2 cellular contexts compared by ENCODE assay signal in genomic region chr2:51247252-51247651, GRCh38.
TF ChIP-seq lines count a peak whose summit lies in the region.

No MANE protein-coding gene starts in this region.

TF ChIP-seq in GM23338, 12 proteins besides CTCF, POLR2A, EP300 and RAD21 (continued from another document):
- TF ChIP-seq ZNF331 (CRISPR knock-in tag; IDR thresholded peaks at IDR 0.05; ENCODE audit: low read depth) (no peak), EZH2 (IDR thresholded peaks at IDR 0.05; ENCODE audit: low read depth, unreplicated experiment) (no peak), REST (IDR thresholded peaks at IDR 0.05; ENCODE audit: unreplicated experiment) (no peak), STAT1 (IDR thresholded peaks at IDR 0.05; ENCODE audit: unreplicated experiment) (no peak), CREB1 (CRISPR knock-in tag; IDR thresholded peaks at IDR 0.05; ENCODE audit: low read depth) (no peak), POLR2AphosphoS5 (IDR thresholded peaks at IDR 0.05; ENCODE audit: low read depth) (no peak), ZNF114 (CRISPR knock-in tag; IDR thresholded peaks at IDR 0.05) (no peak), EZH2phosphoT487 (IDR thresholded peaks at IDR 0.05; ENCODE audit: unreplicated experiment) (no peak), NANOG (IDR thresholded peaks at IDR 0.05; ENCODE audit: borderline replicate concordance) (no peak), ZNF462 (CRISPR knock-in tag; IDR thresholded peaks at IDR 0.05) (no peak)
- TF ChIP-seq, protein P1, sequence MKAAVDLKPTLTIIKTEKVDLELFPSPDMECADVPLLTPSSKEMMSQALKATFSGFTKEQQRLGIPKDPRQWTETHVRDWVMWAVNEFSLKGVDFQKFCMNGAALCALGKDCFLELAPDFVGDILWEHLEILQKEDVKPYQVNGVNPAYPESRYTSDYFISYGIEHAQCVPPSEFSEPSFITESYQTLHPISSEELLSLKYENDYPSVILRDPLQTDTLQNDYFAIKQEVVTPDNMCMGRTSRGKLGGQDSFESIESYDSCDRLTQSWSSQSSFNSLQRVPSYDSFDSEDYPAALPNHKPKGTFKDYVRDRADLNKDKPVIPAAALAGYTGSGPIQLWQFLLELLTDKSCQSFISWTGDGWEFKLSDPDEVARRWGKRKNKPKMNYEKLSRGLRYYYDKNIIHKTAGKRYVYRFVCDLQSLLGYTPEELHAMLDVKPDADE (IDR thresholded peaks at IDR 0.05), result no peak
TF ChIP-seq in GM23338: peak in this region for 0.

TF ChIP-seq in GM12878, 131 proteins besides CTCF, POLR2A, EP300 and RAD21 (continued from another document):
- TF ChIP-seq HCFC1 (IDR thresholded peaks at IDR 0.05; ENCODE audit: low read length) (no peak), ZZZ3 (IDR thresholded peaks at IDR 0.05; ENCODE audit: control insufficient read depth, insufficient read length, low read depth) (no peak), PAX5 (IDR thresholded peaks at IDR 0.05; ENCODE audit: borderline replicate concordance, low read depth, low read length) (no peak), RAD51 (IDR thresholded peaks at IDR 0.05) (no peak), SMARCA5 (IDR thresholded peaks at IDR 0.05) (no peak), ZNF24 (IDR thresholded peaks at IDR 0.05) (no peak), TARDBP (IDR thresholded peaks at IDR 0.05; ENCODE audit: borderline replicate concordance) (no peak), NKRF (conservative IDR thresholded peaks at IDR 0.05) (no peak), YY1 (IDR thresholded peaks at IDR 0.05; ENCODE audit: low read depth, low read length) (no peak), CREB1 (IDR thresholded peaks at IDR 0.05; ENCODE audit: low read depth) (no peak), HDAC6 (IDR thresholded peaks at IDR 0.05; ENCODE audit: unreplicated experiment) (no peak), MEF2B (IDR thresholded peaks at IDR 0.05; ENCODE audit: partially characterized antibody, poor library complexity, severe bottlenecking) (no peak), PML (IDR thresholded peaks at IDR 0.05; ENCODE audit: low read length) (no peak)
- TF ChIP-seq, protein P2, sequence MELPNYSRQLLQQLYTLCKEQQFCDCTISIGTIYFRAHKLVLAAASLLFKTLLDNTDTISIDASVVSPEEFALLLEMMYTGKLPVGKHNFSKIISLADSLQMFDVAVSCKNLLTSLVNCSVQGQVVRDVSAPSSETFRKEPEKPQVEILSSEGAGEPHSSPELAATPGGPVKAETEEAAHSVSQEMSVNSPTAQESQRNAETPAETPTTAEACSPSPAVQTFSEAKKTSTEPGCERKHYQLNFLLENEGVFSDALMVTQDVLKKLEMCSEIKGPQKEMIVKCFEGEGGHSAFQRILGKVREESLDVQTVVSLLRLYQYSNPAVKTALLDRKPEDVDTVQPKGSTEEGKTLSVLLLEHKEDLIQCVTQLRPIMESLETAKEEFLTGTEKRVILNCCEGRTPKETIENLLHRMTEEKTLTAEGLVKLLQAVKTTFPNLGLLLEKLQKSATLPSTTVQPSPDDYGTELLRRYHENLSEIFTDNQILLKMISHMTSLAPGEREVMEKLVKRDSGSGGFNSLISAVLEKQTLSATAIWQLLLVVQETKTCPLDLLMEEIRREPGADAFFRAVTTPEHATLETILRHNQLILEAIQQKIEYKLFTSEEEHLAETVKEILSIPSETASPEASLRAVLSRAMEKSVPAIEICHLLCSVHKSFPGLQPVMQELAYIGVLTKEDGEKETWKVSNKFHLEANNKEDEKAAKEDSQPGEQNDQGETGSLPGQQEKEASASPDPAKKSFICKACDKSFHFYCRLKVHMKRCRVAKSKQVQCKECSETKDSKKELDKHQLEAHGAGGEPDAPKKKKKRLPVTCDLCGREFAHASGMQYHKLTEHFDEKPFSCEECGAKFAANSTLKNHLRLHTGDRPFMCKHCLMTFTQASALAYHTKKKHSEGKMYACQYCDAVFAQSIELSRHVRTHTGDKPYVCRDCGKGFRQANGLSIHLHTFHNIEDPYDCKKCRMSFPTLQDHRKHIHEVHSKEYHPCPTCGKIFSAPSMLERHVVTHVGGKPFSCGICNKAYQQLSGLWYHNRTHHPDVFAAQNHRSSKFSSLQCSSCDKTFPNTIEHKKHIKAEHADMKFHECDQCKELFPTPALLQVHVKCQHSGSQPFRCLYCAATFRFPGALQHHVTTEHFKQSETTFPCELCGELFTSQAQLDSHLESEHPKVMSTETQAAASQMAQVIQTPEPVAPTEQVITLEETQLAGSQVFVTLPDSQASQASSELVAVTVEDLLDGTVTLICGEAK (IDR thresholded peaks at IDR 0.05; ENCODE audit: borderline replicate concordance), result no peak
- TF ChIP-seq, protein P3, sequence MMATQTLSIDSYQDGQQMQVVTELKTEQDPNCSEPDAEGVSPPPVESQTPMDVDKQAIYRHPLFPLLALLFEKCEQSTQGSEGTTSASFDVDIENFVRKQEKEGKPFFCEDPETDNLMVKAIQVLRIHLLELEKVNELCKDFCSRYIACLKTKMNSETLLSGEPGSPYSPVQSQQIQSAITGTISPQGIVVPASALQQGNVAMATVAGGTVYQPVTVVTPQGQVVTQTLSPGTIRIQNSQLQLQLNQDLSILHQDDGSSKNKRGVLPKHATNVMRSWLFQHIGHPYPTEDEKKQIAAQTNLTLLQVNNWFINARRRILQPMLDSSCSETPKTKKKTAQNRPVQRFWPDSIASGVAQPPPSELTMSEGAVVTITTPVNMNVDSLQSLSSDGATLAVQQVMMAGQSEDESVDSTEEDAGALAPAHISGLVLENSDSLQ (IDR thresholded peaks at IDR 0.05), result no peak
TF ChIP-seq in GM12878: peak in this region for 0.
